Comparison of ENCODE assay signal across 8 cellular contexts in genomic region chr1:201888282-201889033, GRCh38. TPM values are rescaled to one million over a fixed set of nuclear protein-coding genes. Genes with fewer than 3 reads are reported as not detected.
DNase-seq lines count a peak whose midpoint lies in the region; ATAC-seq and TF ChIP-seq lines count a peak whose summit lies in the region.

Gene SHISA4, plus strand, starts transcription at chr1:201888898. Its CDS starts 97 bp downstream, at chr1:201888995.

- peak within 1 kb of the TSS; percentile 64 for H3K9ac ChIP-seq in HCT116 (ENCODE audit: low read length)

- H3K27me3 ChIP-seq in BE2C (no peaks in the 10 kb centered on the region), HCT116 (ENCODE audit: insufficient read depth, low read length) (no peaks in the 10 kb centered on the region)

- intact Hi-C loops in HCT116 (cut with micrococcal nuclease) = loop anchor here (5.0 kb wide), 1 partner anchor 234 kb away; the partner anchor contains the start of gene GPR37L1
- intact Hi-C loops in activated B cell treated with CpG ODN at 0.5 μM for 24 hours (cut with micrococcal nuclease) = no loop called here

- no TSS peak for BruUV-seq in HCT116 (replicated peaks; lab: Mats Ljungman, UMichigan)

- H3K4me1 ChIP-seq in BE2C (0 out of 2 replicates have a peak, but pooled peaks cover 3% of the 10 kb centered on the region), HCT116 (ENCODE audit: control insufficient read depth in 1 of 2, insufficient read depth in 2 of 2, low read length in 2 of 2) (peaks cover 36 to 48% of the 10 kb centered on the region in 2 experiments)

- CTCF ChIA-PET in HCT116 (lab: Charles Lee) (no interaction called here), activated B cell treated with CpG ODN at 0.5 μM for 24 hours (lab: Charles Lee) (interaction anchor here (1.3 kb wide), 1 partner anchor 11 kb away, joined by 4 read pairs; no protein-coding TSS in a partner anchor), HEK293T (lab: Yijun Ruan, JAX) (no interaction called here)

- H3K79me2 ChIP-seq in HCT116 (ENCODE audit: insufficient read depth, low read length) = no peaks in the 10 kb centered on the region

- H2AFZ ChIP-seq in HCT116 (ENCODE audit: low read depth, low read length, poor library complexity, severe bottlenecking) = peak within 1 kb of the TSS; percentile 67

- peak within 1 kb of the TSS; percentile 98 for H3K4me2 ChIP-seq in HCT116 (ENCODE audit: low read length)

- H3K27ac ChIP-seq in HCT116 (ENCODE audit: low read depth, low read length) = peak within 1 kb of the TSS; percentile 47; the same call in 1 of the 2 replicates
- H3K27ac ChIP-seq in temporal lobe (ENCODE audit: low read depth, low read length) = peak within 1 kb of the TSS; percentile 89

- RAD21 ChIA-PET in HCT116 (lab: Charles Lee; ENCODE audit: low non-redundant PET in 1 of 2, low total read pairs in 2 of 2, uncharacterized antibody in 2 of 2, unreplicated experiment in 2 of 2) = no interaction called here

- TF ChIP-seq RAD21 in HCT116 (IDR thresholded peaks at IDR 0.05; ENCODE audit: low read depth) = no peak

- H3K36me3 ChIP-seq in BE2C (no peaks in the 10 kb centered on the region), HCT116 (ENCODE audit: control insufficient read depth in 1 of 2, insufficient read depth in 2 of 2, low read length in 2 of 2) (no peaks in the 10 kb centered on the region)

- DNase-seq in BE2C (peak; percentile 36), HCT116 (ENCODE audit: low read depth, low spot score) (peak; percentile 51), activated B cell treated with CpG ODN at 0.5 μM for 24 hours (no peak), mesothelial cell of epicardium (ENCODE audit: low spot score in 2 of 2, unreplicated experiment in 2 of 2) (peak in 1 of 2 experiments; percentile 50), HEK293T (ENCODE audit: extremely low spot score) (no peak), NCI-H2107 (lab: John Stamatoyannopoulos, UW) (no peak)

- H3K9me2 ChIP-seq in HCT116 (ENCODE audit: insufficient read depth) = no peaks in the 10 kb centered on the region

- H3K4me1 Mint-ChIP-seq in activated B cell treated with CpG ODN at 0.5 μM for 24 hours (peaks cover 18% of the 10 kb centered on the region), mesothelial cell of epicardium (peaks cover 10% of the 10 kb centered on the region)

- H3K9me3 Mint-ChIP-seq in activated B cell treated with CpG ODN at 0.5 μM for 24 hours (no peaks in the 10 kb centered on the region), mesothelial cell of epicardium (no peaks in the 10 kb centered on the region)

- POLR2A ChIA-PET in HCT116 (lab: Charles Lee) (interaction anchor here (0.6 kb wide), 1 partner anchor 35 kb away, joined by 4 read pairs; no protein-coding TSS in a partner anchor), activated B cell treated with CpG ODN at 0.5 μM for 24 hours (lab: Charles Lee) (no interaction called here), HEK293T (lab: Yijun Ruan, JAX) (no interaction called here)

- H3K36me3 Mint-ChIP-seq in activated B cell treated with CpG ODN at 0.5 μM for 24 hours (ENCODE audit: low read depth) (no peaks in the 10 kb centered on the region), mesothelial cell of epicardium (no peaks in the 10 kb centered on the region)

- no peak for TF ChIP-seq CTCF in BE2C (IDR thresholded peaks at IDR 0.05; ENCODE audit: low read depth, low read length)
- no peak for TF ChIP-seq CTCF in HCT116 (IDR thresholded peaks at IDR 0.05 in 2 of 3, conservative IDR thresholded peaks at IDR 0.05 in 1 of 3; ENCODE audit: borderline replicate concordance in 1 of 3, insufficient read depth in 1 of 3, low read depth in 2 of 3, low read length in 2 of 3)
- no peak for TF ChIP-seq CTCF in activated B cell treated with CpG ODN at 0.5 μM for 24 hours (IDR thresholded peaks at IDR 0.05)
- TF ChIP-seq CTCF in mesothelial cell of epicardium (IDR thresholded peaks at IDR 0.05; ENCODE audit: unreplicated experiment) = no peak

- H3K27me3 Mint-ChIP-seq in activated B cell treated with CpG ODN at 0.5 μM for 24 hours (peaks cover 49% of the 10 kb centered on the region), mesothelial cell of epicardium (ENCODE audit: low read depth) (peaks cover 15% of the 10 kb centered on the region)

- no peaks in the 10 kb centered on the region for H4K20me1 ChIP-seq in HCT116 (ENCODE audit: insufficient read depth)

- H3K4me3 ChIP-seq in BE2C (ENCODE audit: low read depth, low read length) (peak within 1 kb of the TSS; percentile 54), HCT116 (replicated peaks in 1 of 2; ENCODE audit: low read depth in 1 of 2, low read length in 2 of 2) (peak within 1 kb of the TSS; percentile 63 to 71)

- H3K4me3 Mint-ChIP-seq in activated B cell treated with CpG ODN at 0.5 μM for 24 hours = peak within 1 kb of the TSS; percentile 67
- H3K4me3 Mint-ChIP-seq in mesothelial cell of epicardium = peak within 1 kb of the TSS; percentile 73

- no peaks in the 10 kb centered on the region for H3K9me3 ChIP-seq in BE2C
- H3K9me3 ChIP-seq in HCT116 (ENCODE audit: control insufficient read depth in 1 of 2, insufficient read depth in 1 of 2, low read depth in 1 of 2, low read length in 2 of 2) = no peaks in the 10 kb centered on the region

- peak; percentile 47 for TF ChIP-seq POLR2A in HCT116 (IDR thresholded peaks at IDR 0.05; ENCODE audit: borderline replicate concordance, extremely low read depth, insufficient read depth, insufficient read length)

- H3K27ac Mint-ChIP-seq in activated B cell treated with CpG ODN at 0.5 μM for 24 hours (no peak within 1 kb of the TSS), mesothelial cell of epicardium (no peak within 1 kb of the TSS)

- ATAC-seq in HCT116 (peak; percentile 87), activated B cell treated with CpG ODN at 0.5 μM for 24 hours (ENCODE audit: low read depth) (peak; percentile 73), esophagus mucosa (peak; percentile 54)

TF ChIP-seq in HCT116, 20 proteins besides CTCF, POLR2A, EP300 and RAD21:
- TF ChIP-seq ZFX (IDR thresholded peaks at IDR 0.05) = 0 out of 2 replicates have a peak, but pooled peaks have one; percentile 29
- TF ChIP-seq POLR2AphosphoS5 (IDR thresholded peaks at IDR 0.05; ENCODE audit: low read depth, low read length) = peak; percentile 84
- TF ChIP-seq JUND (IDR thresholded peaks at IDR 0.05) = no peak
TF ChIP-seq in HCT116: peak in this region for 2.

TF ChIP-seq in HEK293T, 16 proteins besides CTCF, POLR2A, EP300 and RAD21:
- TF ChIP-seq FOXM1 (IDR thresholded peaks at IDR 0.05; ENCODE audit: borderline replicate concordance) (no peak), CTBP1 (IDR thresholded peaks at IDR 0.05; ENCODE audit: borderline replicate concordance) (no peak), ARNT (IDR thresholded peaks at IDR 0.05) (no peak), ELF4 (IDR thresholded peaks at IDR 0.05) (no peak), SUZ12 (IDR thresholded peaks at IDR 0.05) (no peak), FOXA1 (IDR thresholded peaks at IDR 0.05) (no peak), PKNOX1 (IDR thresholded peaks at IDR 0.05) (no peak), BHLHE40 (IDR thresholded peaks at IDR 0.05; ENCODE audit: borderline replicate concordance) (no peak), SP1 (IDR thresholded peaks at IDR 0.05) (no peak), NFRKB (IDR thresholded peaks at IDR 0.05) (no peak), ZNF384 (IDR thresholded peaks at IDR 0.05) (no peak), HDGF (IDR thresholded peaks at IDR 0.05; ENCODE audit: borderline replicate concordance) (no peak), FOXK2 (IDR thresholded peaks at IDR 0.05) (no peak), L3MBTL2 (conservative IDR thresholded peaks at IDR 0.05) (no peak), TARDBP (IDR thresholded peaks at IDR 0.05) (no peak), LEF1 (IDR thresholded peaks at IDR 0.05; ENCODE audit: borderline replicate concordance) (no peak)

RNA-seq across cellular contexts. Expression of gene SHISA4, which starts in this region (rescaled TPM):
- 3.2 TPM for polyA plus RNA-seq in BE2C (2012; ENCODE audit: insufficient read depth, insufficient read length, low read depth)
- total RNA-seq in HCT116 (2021; ENCODE audit: unreplicated experiment) (15.2 TPM), activated B cell treated with CpG ODN at 0.5 μM for 24 hours (0.24 and 0.35 TPM in 2 replicates), esophagus mucosa (1.2 TPM), mesothelial cell of epicardium (8.3 to 11.5 TPM (median 9.8 TPM) in 3 replicates), temporal lobe (17.2 TPM)
- polyA plus RNA-seq in HCT116 (2012) = 23.0 and 23.2 TPM in 2 replicates

Comparison
In these comparisons a context has a peak if more than half of its experiments do, and no peak if none do; other contexts are left out.
1. Peak in ATAC-seq in activated B cell treated with CpG ODN at 0.5 μM for 24 hours; RNA of the gene not detected or under 1 TPM.
2. DNase-seq: peak in BE2C (single experiment) and HCT116 (single experiment); none in activated B cell treated with CpG ODN at 0.5 μM for 24 hours (single experiment), HEK293T (single experiment) and NCI-H2107 (single experiment).
3. Peak in every context shown above with its lines, with median percentiles within 50 percentile points of each other: ATAC-seq.